Comparison of ENCODE assay signal across 11 cellular contexts in genomic region chr9:136012651-136013050, GRCh38. TPM values are rescaled to one million over a fixed set of nuclear protein-coding genes. Genes with fewer than 3 reads are reported as not detected.
DNase-seq lines count a peak whose midpoint lies in the region; ATAC-seq and TF ChIP-seq lines count a peak whose summit lies in the region.
"Had no signal": no experiment of that assay in that cellular context is flagged by ENCODE, and none has a peak within 500 bp of the region (broad histone marks: within the 10 kb centered on the region; RNA-seq: fewer than 3 reads in every experiment).

No MANE protein-coding gene starts in this region.

- H3K9me3 ChIP-seq in HEK293 (ENCODE audit: control insufficient read depth, insufficient read depth, low read depth, low read length) (no peaks in the 10 kb centered on the region), right cardiac atrium (ENCODE audit: control insufficient read depth, low read length) (no peaks in the 10 kb centered on the region)

- in situ Hi-C loops in astrocyte of the spinal cord (cut with HindIII; ENCODE audit: low sequenced_read_pairs) = no loop called here

- no peak overlapping the region for H3K27ac ChIP-seq in HEK293 (ENCODE audit: extremely low read depth, low read depth, low read length)
- peak overlapping the region; percentile 42 for H3K27ac ChIP-seq in right cardiac atrium (ENCODE audit: low read length)
- peak overlapping the region in 17 of 21 experiments; percentile 13 to 81 (median 61) for H3K27ac ChIP-seq in skin epidermis

- H3K4me3 ChIP-seq in HEK293 (ENCODE audit: low read depth, low read length) (no peak overlapping the region), astrocyte of the spinal cord (ENCODE audit: low read depth, low read length) (no peak overlapping the region), right cardiac atrium (ENCODE audit: low read length) (no peak overlapping the region), skin epidermis (no peak overlapping the region)

- POLR2A ChIA-PET in HEK293 (lab: Yijun Ruan, JAX) = no interaction called here

- ATAC-seq in right cardiac atrium (peak in 1 of 2 donors; percentile 14), GM19452 (IDR thresholded peaks at IDR 0.05; ENCODE audit: unreplicated experiment) (no peak), HG02870 (IDR thresholded peaks at IDR 0.05; ENCODE audit: unreplicated experiment) (no peak)

- TF ChIP-seq CTCF in HEK293 (tag by site-specific recombination; IDR thresholded peaks at IDR 0.05) = no peak
- TF ChIP-seq CTCF in astrocyte of the spinal cord (IDR thresholded peaks at IDR 0.05; ENCODE audit: low read depth, low read length) = no peak

- CTCF ChIA-PET in HEK293 (lab: Yijun Ruan, JAX) = no interaction called here

- peak; percentile 26 for DNase-seq in astrocyte of the spinal cord (ENCODE audit: low read depth, low spot score)
- peak; percentile 49 to 81 (median 80) for DNase-seq in right cardiac atrium
- no peak for DNase-seq in effector CD4-positive, alpha-beta T cell
- no peak for DNase-seq in foreskin melanocyte
- DNase-seq: activated CD4-positive, alpha-beta T cell treated with anti-CD3 and anti-CD28 coated beads, Interleukin-2, amount 50 U/mL, for 1 hour; HCEC 1CT; NCI-H446 had no signal

- H3K4me1 ChIP-seq in HEK293 (ENCODE audit: control insufficient read depth, insufficient read depth, low read length) (no peaks in the 10 kb centered on the region), right cardiac atrium (ENCODE audit: control insufficient read depth, insufficient read depth, low read length) (peaks cover 5% of the 10 kb centered on the region)

- H3K27me3 ChIP-seq in right cardiac atrium (ENCODE audit: control insufficient read depth, insufficient read depth) = no peaks in the 10 kb centered on the region

- intact Hi-C loops in right cardiac atrium (cut with DNase I) = loop anchor here in 1 of 4 donors (10.0 kb wide), 1 partner anchor 72 kb away; no protein-coding TSS in a partner anchor

- peaks cover 0 to 40% of the 10 kb centered on the region in 2 experiments; a peak in 1 of 3 replicates for H3K36me3 ChIP-seq in HEK293 (ENCODE audit: control insufficient read depth in 2 of 2, insufficient read depth in 1 of 2, low read length in 2 of 2)

- WGBS in right cardiac atrium = 65% methylated on average over 18 of the region's 18 CpGs

TF ChIP-seq in HEK293, 187 proteins besides CTCF, POLR2A, EP300 and RAD21:
- TF ChIP-seq KLF1 (tag by site-specific recombination; IDR thresholded peaks at IDR 0.05) = 0 out of 2 replicates have a peak, but pooled peaks have one; percentile 14
- TF ChIP-seq, protein P1, sequence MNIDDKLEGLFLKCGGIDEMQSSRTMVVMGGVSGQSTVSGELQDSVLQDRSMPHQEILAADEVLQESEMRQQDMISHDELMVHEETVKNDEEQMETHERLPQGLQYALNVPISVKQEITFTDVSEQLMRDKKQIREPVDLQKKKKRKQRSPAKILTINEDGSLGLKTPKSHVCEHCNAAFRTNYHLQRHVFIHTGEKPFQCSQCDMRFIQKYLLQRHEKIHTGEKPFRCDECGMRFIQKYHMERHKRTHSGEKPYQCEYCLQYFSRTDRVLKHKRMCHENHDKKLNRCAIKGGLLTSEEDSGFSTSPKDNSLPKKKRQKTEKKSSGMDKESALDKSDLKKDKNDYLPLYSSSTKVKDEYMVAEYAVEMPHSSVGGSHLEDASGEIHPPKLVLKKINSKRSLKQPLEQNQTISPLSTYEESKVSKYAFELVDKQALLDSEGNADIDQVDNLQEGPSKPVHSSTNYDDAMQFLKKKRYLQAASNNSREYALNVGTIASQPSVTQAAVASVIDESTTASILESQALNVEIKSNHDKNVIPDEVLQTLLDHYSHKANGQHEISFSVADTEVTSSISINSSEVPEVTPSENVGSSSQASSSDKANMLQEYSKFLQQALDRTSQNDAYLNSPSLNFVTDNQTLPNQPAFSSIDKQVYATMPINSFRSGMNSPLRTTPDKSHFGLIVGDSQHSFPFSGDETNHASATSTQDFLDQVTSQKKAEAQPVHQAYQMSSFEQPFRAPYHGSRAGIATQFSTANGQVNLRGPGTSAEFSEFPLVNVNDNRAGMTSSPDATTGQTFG (tag by site-specific recombination; IDR thresholded peaks at IDR 0.05; ENCODE audit: borderline replicate concordance) = no peak
- 0 out of 2 replicates have a peak, but pooled peaks have one; percentile 13 for TF ChIP-seq KLF8 (tag by site-specific recombination; IDR thresholded peaks at IDR 0.05)

RNA-seq across cellular contexts. Expression of gene UBAC1, which starts 51.5 kb away (rescaled TPM):
- total RNA-seq in right cardiac atrium = 10 to 100 TPM; 64.0 to 88.7 (median 76.2) TPM
- polyA plus RNA-seq in right cardiac atrium = 83.3 TPM

Comparison
In these comparisons a context has a peak if more than half of its experiments do, and no peak if none do; other contexts are left out.
1. DNase-seq: peak in astrocyte of the spinal cord (single experiment) and right cardiac atrium (3 of 3); none in effector CD4-positive, alpha-beta T cell (single experiment) and foreskin melanocyte (single experiment).